21 cellular contexts compared by ENCODE assay signal in the genomic region with DNA sequence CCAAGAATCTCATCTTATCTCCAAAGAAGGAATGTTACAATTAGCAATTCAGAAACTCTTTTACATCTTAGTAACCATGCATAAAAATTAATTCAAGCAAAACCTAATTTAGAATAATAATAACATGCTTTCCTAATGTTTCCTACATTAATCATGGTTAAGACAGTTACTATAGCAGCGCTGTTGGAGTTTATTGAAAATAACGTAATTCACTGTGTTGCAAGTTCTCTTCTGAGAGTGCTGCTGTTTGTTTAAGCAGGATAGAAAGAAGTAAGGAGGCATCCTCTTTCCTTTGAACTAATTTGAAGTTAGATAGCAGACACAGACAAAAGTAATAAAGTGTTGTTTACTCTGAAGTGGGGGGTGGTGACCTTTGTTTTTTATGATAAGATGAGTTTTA.
DNase-seq lines count a peak whose midpoint lies in the region; ATAC-seq, FAIRE-seq and TF ChIP-seq lines count a peak whose summit lies in the region.
"Had no signal": no experiment of that assay in that cellular context is flagged by ENCODE, and none has a peak within 500 bp of the region (broad histone marks: within the 10 kb centered on the region; RNA-seq: fewer than 3 reads in every experiment).

No MANE protein-coding gene starts in this region.

- H3K4me1 ChIP-seq in HepG2 (ENCODE audit: insufficient read depth, low read length): no peaks in the 10 kb centered on the region
- H3K4me1 ChIP-seq in smooth muscle cell (ENCODE audit: low read depth): no peaks in the 10 kb centered on the region

- H3K4me3 ChIP-seq in HepG2 (replicated peaks in 1 of 3; ENCODE audit: insufficient read depth in 1 of 3, low read depth in 2 of 3, low read length in 3 of 3) (no peak overlapping the region), smooth muscle cell (no peak overlapping the region)
- H3K4me3 ChIP-seq: BLaER1 treated with 17β-estradiol and CSF1 and Interleukin-3, amounts not matched to agents 10 nM and 100 nM had no signal

- H3K9me3 ChIP-seq in HepG2 (ENCODE audit: low read length) (peaks cover 71% of the 10 kb centered on the region), smooth muscle cell (replicated peaks; ENCODE audit: low read depth) (no peaks in the 10 kb centered on the region)
- H3K9me3 ChIP-seq: Caco-2 had no signal

- WGBS in HepG2 (ENCODE audit: low lambda C conversion rate): 4% methylated on average over 2 of the region's 2 CpGs
- WGBS in smooth muscle cell (ENCODE audit: low lambda C conversion rate): 61% methylated on average over 2 of the region's 2 CpGs

- DNase-seq in left kidney (ENCODE audit: low read depth, low spot score) (peak; percentile 45), omental fat pad (ENCODE audit: low spot score) (no peak), HepG2 (ENCODE audit: low spot score) (no peak), NCI-H1417 (lab: John Stamatoyannopoulos, UW) (no peak), smooth muscle cell (lab: John Stamatoyannopoulos, UW; ENCODE audit: unreplicated experiment) (no peak)
- DNase-seq: 8988T; AML-193; Caco-2; Calu3; CD4-positive, alpha-beta T cell; CD8-positive, alpha-beta T cell; DMS79 treated with DMSO at 0.1 percent for 48 hours; GF-D8 had no signal

- no peak for TF ChIP-seq POLR2A in HepG2 (IDR thresholded peaks at IDR 0.05; ENCODE audit: insufficient read depth in 1 of 2, low read depth in 2 of 2, low read length in 2 of 2)

- in situ Hi-C loops in HepG2 (cut with HindIII; ENCODE audit: extremely low pct_ligation_motif_present, low pct_unique_long_range_greater_than_20kb): no loop called here

- FAIRE-seq in endometrium (lab: Jason Lieb, UNC): peak; percentile 39
- no peak for FAIRE-seq in HepG2 (lab: Jason Lieb, UNC)
- FAIRE-seq: A204.1, D721Med, G401.6, GM12891 had no signal

- intact Hi-C loops in HepG2 (cut with micrococcal nuclease; ENCODE audit: unreplicated experiment): no loop called here

- H3K9ac ChIP-seq in HepG2 (ENCODE audit: insufficient read depth, low read depth, low read length): no peak overlapping the region
- H3K9ac ChIP-seq in smooth muscle cell (ENCODE audit: low read depth): no peak overlapping the region
- H3K9ac ChIP-seq: BLaER1 treated with 17β-estradiol and CSF1 and Interleukin-3, amounts not matched to agents 10 nM and 100 nM had no signal

- no peaks in the 10 kb centered on the region for H3F3A ChIP-seq in smooth muscle cell (ENCODE audit: low read depth)

- H3K36me3 ChIP-seq in HepG2 (replicated peaks in 1 of 2; ENCODE audit: control insufficient read depth in 1 of 2, insufficient read depth in 2 of 2, low read length in 2 of 2) (no peaks in the 10 kb centered on the region), smooth muscle cell (ENCODE audit: low read depth) (no peaks in the 10 kb centered on the region)

- TF ChIP-seq EP300 in HepG2 (IDR thresholded peaks at IDR 0.05; ENCODE audit: low read depth in 2 of 2, low read length in 2 of 2) (no peak), HepG2 (CRISPR knock-in tag; IDR thresholded peaks at IDR 0.05; ENCODE audit: borderline replicate concordance) (no peak)

- TF ChIP-seq CTCF in omental fat pad (IDR thresholded peaks at IDR 0.05) (no peak), HepG2 (CRISPR knock-in tag; IDR thresholded peaks at IDR 0.05) (no peak), smooth muscle cell (IDR thresholded peaks at IDR 0.05; ENCODE audit: borderline replicate concordance, insufficient read depth, poor library complexity, severe bottlenecking) (no peak)

- H4K20me1 ChIP-seq in HepG2 (ENCODE audit: insufficient read depth, low read length) (no peaks in the 10 kb centered on the region), smooth muscle cell (ENCODE audit: low read depth) (no peaks in the 10 kb centered on the region)
- H4K20me1 ChIP-seq: BLaER1 treated with 17β-estradiol and CSF1 and Interleukin-3, amounts not matched to agents 10 nM and 100 nM had no signal

- H2AFZ ChIP-seq in HepG2 (ENCODE audit: low read length): no peak overlapping the region
- H2AFZ ChIP-seq in smooth muscle cell (ENCODE audit: low read depth): no peak overlapping the region

- CTCF ChIA-PET in HepG2 (lab: Yijun Ruan, JAX; ENCODE audit: low intra/inter-chr PET ratio, low total read pairs): no interaction called here

- POLR2A ChIA-PET in HepG2 (lab: Yijun Ruan, JAX): no interaction called here

- BruUV-seq in HepG2 (replicated peaks; lab: Mats Ljungman, UMichigan): no TSS peak

- H3K79me2 ChIP-seq in HepG2 (ENCODE audit: insufficient read depth, low read length): no peaks in the 10 kb centered on the region
- H3K79me2 ChIP-seq in smooth muscle cell (ENCODE audit: low read depth): no peaks in the 10 kb centered on the region

- no peak overlapping the region for H3K27ac ChIP-seq in HepG2 (ENCODE audit: extremely low read length, insufficient read depth, low read length)
- no peak overlapping the region for H3K27ac ChIP-seq in smooth muscle cell (ENCODE audit: low read depth)
- H3K27ac ChIP-seq: BLaER1 treated with 17β-estradiol and CSF1 and Interleukin-3, amounts not matched to agents 10 nM and 100 nM; C4-2B had no signal

- no peak overlapping the region for H3K4me2 ChIP-seq in HepG2 (ENCODE audit: low read depth, low read length)
- H3K4me2 ChIP-seq in smooth muscle cell: no peak overlapping the region

- ATAC-seq in omental fat pad (ENCODE audit: low FRiP score): peak; percentile 55
- ATAC-seq in HepG2: no peak
- ATAC-seq in GM18858 (IDR thresholded peaks at IDR 0.05; ENCODE audit: unreplicated experiment): no peak
- ATAC-seq: CD8-positive, alpha-beta T cell had no signal

- TF ChIP-seq RAD21 in HepG2 (CRISPR knock-in tag; IDR thresholded peaks at IDR 0.05): no peak

- no peaks in the 10 kb centered on the region for H3K27me3 ChIP-seq in HepG2 (ENCODE audit: control insufficient read depth in 1 of 2, insufficient read depth in 2 of 2, low read length in 2 of 2)
- no peaks in the 10 kb centered on the region for H3K27me3 ChIP-seq in smooth muscle cell (ENCODE audit: low read depth)
- H3K27me3 ChIP-seq: BLaER1 treated with 17β-estradiol and CSF1 and Interleukin-3, amounts not matched to agents 10 nM and 100 nM had no signal

TF ChIP-seq in HepG2, 621 proteins besides CTCF, POLR2A, EP300 and RAD21:
- TF ChIP-seq ZMYM4 (CRISPR knock-in tag; IDR thresholded peaks at IDR 0.05) (no peak), KDM5B (CRISPR knock-in tag; IDR thresholded peaks at IDR 0.05; ENCODE audit: borderline replicate concordance) (no peak), ZNF567 (CRISPR knock-in tag; IDR thresholded peaks at IDR 0.05; ENCODE audit: borderline replicate concordance) (no peak), HNF4A (CRISPR knock-in tag; IDR thresholded peaks at IDR 0.05) (no peak), HHEX (CRISPR knock-in tag; IDR thresholded peaks at IDR 0.05) (no peak), STAT5B (CRISPR knock-in tag; IDR thresholded peaks at IDR 0.05) (no peak)
- TF ChIP-seq, protein P1, sequence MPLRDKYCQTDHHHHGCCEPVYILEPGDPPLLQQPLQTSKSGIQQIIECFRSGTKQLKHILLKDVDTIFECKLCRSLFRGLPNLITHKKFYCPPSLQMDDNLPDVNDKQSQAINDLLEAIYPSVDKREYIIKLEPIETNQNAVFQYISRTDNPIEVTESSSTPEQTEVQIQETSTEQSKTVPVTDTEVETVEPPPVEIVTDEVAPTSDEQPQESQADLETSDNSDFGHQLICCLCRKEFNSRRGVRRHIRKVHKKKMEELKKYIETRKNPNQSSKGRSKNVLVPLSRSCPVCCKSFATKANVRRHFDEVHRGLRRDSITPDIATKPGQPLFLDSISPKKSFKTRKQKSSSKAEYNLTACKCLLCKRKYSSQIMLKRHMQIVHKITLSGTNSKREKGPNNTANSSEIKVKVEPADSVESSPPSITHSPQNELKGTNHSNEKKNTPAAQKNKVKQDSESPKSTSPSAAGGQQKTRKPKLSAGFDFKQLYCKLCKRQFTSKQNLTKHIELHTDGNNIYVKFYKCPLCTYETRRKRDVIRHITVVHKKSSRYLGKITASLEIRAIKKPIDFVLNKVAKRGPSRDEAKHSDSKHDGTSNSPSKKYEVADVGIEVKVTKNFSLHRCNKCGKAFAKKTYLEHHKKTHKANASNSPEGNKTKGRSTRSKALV (CRISPR knock-in tag; IDR thresholded peaks at IDR 0.05): no peak
- TF ChIP-seq, protein P2, sequence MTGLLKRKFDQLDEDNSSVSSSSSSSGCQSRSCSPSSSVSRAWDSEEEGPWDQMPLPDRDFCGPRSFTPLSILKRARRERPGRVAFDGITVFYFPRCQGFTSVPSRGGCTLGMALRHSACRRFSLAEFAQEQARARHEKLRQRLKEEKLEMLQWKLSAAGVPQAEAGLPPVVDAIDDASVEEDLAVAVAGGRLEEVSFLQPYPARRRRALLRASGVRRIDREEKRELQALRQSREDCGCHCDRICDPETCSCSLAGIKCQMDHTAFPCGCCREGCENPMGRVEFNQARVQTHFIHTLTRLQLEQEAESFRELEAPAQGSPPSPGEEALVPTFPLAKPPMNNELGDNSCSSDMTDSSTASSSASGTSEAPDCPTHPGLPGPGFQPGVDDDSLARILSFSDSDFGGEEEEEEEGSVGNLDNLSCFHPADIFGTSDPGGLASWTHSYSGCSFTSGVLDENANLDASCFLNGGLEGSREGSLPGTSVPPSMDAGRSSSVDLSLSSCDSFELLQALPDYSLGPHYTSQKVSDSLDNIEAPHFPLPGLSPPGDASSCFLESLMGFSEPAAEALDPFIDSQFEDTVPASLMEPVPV (CRISPR knock-in tag; IDR thresholded peaks at IDR 0.05): no peak
